In genomic region chr11:33065445-33066178, GRCh38 we compare ENCODE assay signal across 1 cellular context.
TF ChIP-seq lines count a peak whose summit lies in the region.

No MANE protein-coding gene starts in this region.

TF ChIP-seq in neural cell, 6 proteins besides CTCF, POLR2A, EP300 and RAD21 (continued from another document):
- no peak for TF ChIP-seq REST (IDR thresholded peaks at IDR 0.05; ENCODE audit: borderline replicate concordance)
- TF ChIP-seq EZH2 (IDR thresholded peaks at IDR 0.05; ENCODE audit: borderline replicate concordance, insufficient read depth, low read length, poor library complexity, severe bottlenecking) = no peak
- TF ChIP-seq POLR2AphosphoS5 (IDR thresholded peaks at IDR 0.05) = no peak
- TF ChIP-seq TAF1 (IDR thresholded peaks at IDR 0.05; ENCODE audit: low read depth) = no peak
- TF ChIP-seq SMC3 (conservative IDR thresholded peaks at IDR 0.05; ENCODE audit: poor library complexity) = peak; percentile 83
